In genomic region chrX:87465757-87466156, GRCh38 we compare ENCODE assay signal across 2 cellular contexts. TPM values are rescaled to one million over a fixed set of nuclear protein-coding genes. Genes with fewer than 3 reads are reported as not detected.
"Had no signal": no experiment of that assay in that cellular context is flagged by ENCODE, and none has a peak within 500 bp of the region (broad histone marks: within the 10 kb centered on the region; RNA-seq: fewer than 3 reads in every experiment).

No MANE protein-coding gene starts in this region.

RNA-seq across cellular contexts. Expression of gene KLHL4, which starts 51.8 kb away (rescaled TPM):
- total RNA-seq: OCI-LY7, SK-MEL-5 had no signal
